ENCODE assay signal across 22 cellular contexts in the genomic region with DNA sequence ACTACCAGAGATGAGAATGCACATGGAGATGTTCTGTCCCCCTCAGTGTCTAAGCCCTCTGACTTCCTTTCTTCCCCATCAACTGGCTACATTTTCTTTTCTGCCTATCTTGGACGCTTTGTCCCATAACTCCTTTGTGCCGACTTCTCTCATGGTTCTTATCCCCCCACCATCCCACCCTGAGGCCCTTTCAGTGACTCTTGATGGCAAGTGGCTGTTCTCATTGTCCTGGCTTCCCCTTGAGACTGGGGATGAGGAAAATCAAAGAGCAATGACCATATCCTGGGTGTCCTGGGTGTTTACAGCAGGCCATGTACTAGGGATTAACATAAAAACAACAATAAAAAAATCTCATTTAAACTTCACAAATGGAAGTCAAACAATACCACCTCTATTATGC. TPM values are rescaled to one million over a fixed set of nuclear protein-coding genes. Genes with fewer than 3 reads are reported as not detected.
DNase-seq lines count a peak whose midpoint lies in the region; ATAC-seq, FAIRE-seq and TF ChIP-seq lines count a peak whose summit lies in the region.
"Had no signal": no experiment of that assay in that cellular context is flagged by ENCODE, and none has a peak within 500 bp of the region (broad histone marks: within the 10 kb centered on the region; RNA-seq: fewer than 3 reads in every experiment).

No MANE protein-coding gene starts in this region.

- no peak overlapping the region for H2AFZ ChIP-seq in astrocyte (ENCODE audit: low read depth, low read length)

- no peaks in the 10 kb centered on the region for H3K4me1 ChIP-seq in astrocyte (ENCODE audit: insufficient read depth, low read length)

- H3K4me3 Mint-ChIP-seq in natural killer cell (no peak overlapping the region), astrocyte (ENCODE audit: unreplicated experiment) (no peak overlapping the region), nephron progenitor cell (no peak overlapping the region)
- no peak overlapping the region for H3K4me3 Mint-ChIP-seq in natural killer cell treated with Interleukin-12 subunit alpha and Interleukin-12 subunit beta and Interleukin-15 and Interleukin-18, amount 100 ng/mL, for 72 hours
- H3K4me3 Mint-ChIP-seq: B cell; CD4-positive, alpha-beta T cell; CD8-positive, alpha-beta T cell had no signal

- 91 to 95% methylated on average over 2 of the region's 2 CpGs for WGBS in lower leg skin, 2 donors

- no peaks in the 10 kb centered on the region for H3K27me3 ChIP-seq in astrocyte (ENCODE audit: insufficient read depth, low read length)
- H3K27me3 ChIP-seq: BLaER1 treated with 17β-estradiol and CSF1 and Interleukin-3, amounts not matched to agents 10 nM and 100 nM had no signal

- H3K4me1 Mint-ChIP-seq in natural killer cell (peaks cover 15% of the 10 kb centered on the region in 2 donors), astrocyte (ENCODE audit: low read depth, unreplicated experiment) (peaks cover 13% of the 10 kb centered on the region), nephron progenitor cell (no peaks in the 10 kb centered on the region)
- H3K4me1 Mint-ChIP-seq in natural killer cell treated with Interleukin-12 subunit alpha and Interleukin-12 subunit beta and Interleukin-15 and Interleukin-18, amount 100 ng/mL, for 72 hours (ENCODE audit: low read depth in 2 of 2) = peaks cover 16 to 20% of the 10 kb centered on the region in 2 donors

- TF ChIP-seq CTCF in natural killer cell (IDR thresholded peaks at IDR 0.05) = no peak
- TF ChIP-seq CTCF in astrocyte (IDR thresholded peaks at IDR 0.05; ENCODE audit: insufficient read depth, low read depth, low read length) = no peak
- TF ChIP-seq CTCF in nephron progenitor cell (IDR thresholded peaks at IDR 0.05) = no peak
- TF ChIP-seq CTCF in lower leg skin (IDR thresholded peaks at IDR 0.05) = no peak

- no peaks in the 10 kb centered on the region for H3K9me3 ChIP-seq in astrocyte (ENCODE audit: insufficient read depth, low read depth, low read length)
- H3K9me3 ChIP-seq: A549; BLaER1 treated with 17β-estradiol and CSF1 and Interleukin-3, amounts not matched to agents 10 nM and 100 nM; Caco-2 had no signal

- peak overlapping the region; percentile 83 to 87 for H3K27ac Mint-ChIP-seq in natural killer cell
- no peak overlapping the region for H3K27ac Mint-ChIP-seq in natural killer cell treated with Interleukin-12 subunit alpha and Interleukin-12 subunit beta and Interleukin-15 and Interleukin-18, amount 100 ng/mL, for 72 hours
- peak overlapping the region; percentile 41 for H3K27ac Mint-ChIP-seq in astrocyte (ENCODE audit: unreplicated experiment)
- H3K27ac Mint-ChIP-seq in nephron progenitor cell = peak overlapping the region; percentile 49
- H3K27ac Mint-ChIP-seq: B cell; CD4-positive, alpha-beta T cell; CD8-positive, alpha-beta T cell had no signal

- intact Hi-C loops in natural killer cell (cut with micrococcal nuclease) (no loop called here), lower leg skin (cut with DNase I; ENCODE audit: low total_unique reads) (no loop called here)

- no peaks in the 10 kb centered on the region for H4K20me1 ChIP-seq in astrocyte (ENCODE audit: insufficient read depth, low read length)
- H4K20me1 ChIP-seq: BLaER1 treated with 17β-estradiol and CSF1 and Interleukin-3, amounts not matched to agents 10 nM and 100 nM had no signal

- H3K27me3 Mint-ChIP-seq in natural killer cell (ENCODE audit: low read depth in 2 of 2) (no peaks in the 10 kb centered on the region), astrocyte (ENCODE audit: low read depth, unreplicated experiment) (peaks cover 4% of the 10 kb centered on the region), nephron progenitor cell (ENCODE audit: low read depth, poor library complexity) (peaks cover 11% of the 10 kb centered on the region)
- H3K27me3 Mint-ChIP-seq in natural killer cell treated with Interleukin-12 subunit alpha and Interleukin-12 subunit beta and Interleukin-15 and Interleukin-18, amount 100 ng/mL, for 72 hours = no peaks in the 10 kb centered on the region
- H3K27me3 Mint-ChIP-seq: B cell; CD4-positive, alpha-beta T cell had no signal

- H3K79me2 ChIP-seq in astrocyte (ENCODE audit: insufficient read depth, low read length) = no peaks in the 10 kb centered on the region

- ATAC-seq in natural killer cell (no peak), GM19324 (IDR thresholded peaks at IDR 0.05; ENCODE audit: low FRiP score, unreplicated experiment) (no peak)
- no peak for ATAC-seq in natural killer cell treated with Interleukin-12 subunit alpha and Interleukin-12 subunit beta and Interleukin-15 and Interleukin-18, amount 100 ng/mL, for 72 hours
- ATAC-seq: A549; CD8-positive, alpha-beta T cell had no signal

- no peak overlapping the region for H3K4me2 ChIP-seq in astrocyte (ENCODE audit: low read length)
- H3K4me2 ChIP-seq: A549; BLaER1 treated with 17β-estradiol and CSF1 and Interleukin-3, amounts not matched to agents 10 nM and 100 nM had no signal

- no peak for TF ChIP-seq POLR2A in lower leg skin (IDR thresholded peaks at IDR 0.05)

- H3K9me3 Mint-ChIP-seq in natural killer cell (no peaks in the 10 kb centered on the region), astrocyte (ENCODE audit: unreplicated experiment) (no peaks in the 10 kb centered on the region), nephron progenitor cell (no peaks in the 10 kb centered on the region)
- no peaks in the 10 kb centered on the region for H3K9me3 Mint-ChIP-seq in natural killer cell treated with Interleukin-12 subunit alpha and Interleukin-12 subunit beta and Interleukin-15 and Interleukin-18, amount 100 ng/mL, for 72 hours
- H3K9me3 Mint-ChIP-seq: CD4-positive, alpha-beta T cell; CD8-positive, alpha-beta T cell had no signal

- H3K9ac ChIP-seq in astrocyte (ENCODE audit: low read length) = no peak overlapping the region
- H3K9ac ChIP-seq: BLaER1 treated with 17β-estradiol and CSF1 and Interleukin-3, amounts not matched to agents 10 nM and 100 nM had no signal

- no peak for FAIRE-seq in astrocyte (lab: Jason Lieb, UNC)
- FAIRE-seq: A549, D721Med, G401.6, GM12891, GM19239 had no signal

- no peaks in the 10 kb centered on the region for H3K36me3 ChIP-seq in astrocyte (ENCODE audit: insufficient read depth, low read length)
- H3K36me3 ChIP-seq: BLaER1 treated with 17β-estradiol and CSF1 and Interleukin-3, amounts not matched to agents 10 nM and 100 nM had no signal

- H3K36me3 Mint-ChIP-seq in natural killer cell (no peaks in the 10 kb centered on the region), astrocyte (ENCODE audit: low read depth, unreplicated experiment) (peaks cover 2% of the 10 kb centered on the region), nephron progenitor cell (ENCODE audit: low read depth) (peaks cover 5% of the 10 kb centered on the region)
- H3K36me3 Mint-ChIP-seq in natural killer cell treated with Interleukin-12 subunit alpha and Interleukin-12 subunit beta and Interleukin-15 and Interleukin-18, amount 100 ng/mL, for 72 hours = no peaks in the 10 kb centered on the region

- DNase-seq in natural killer cell = no peak
- DNase-seq in natural killer cell treated with Interleukin-12 subunit alpha and Interleukin-12 subunit beta and Interleukin-15 and Interleukin-18, amount 100 ng/mL, for 72 hours (ENCODE audit: low spot score) = no peak
- DNase-seq in astrocyte (ENCODE audit: low read depth) = no peak
- DNase-seq in nephron progenitor cell = no peak
- no peak for DNase-seq in lower leg skin (ENCODE audit: low spot score in 2 of 2)
- DNase-seq in NOMO-1 (lab: John Stamatoyannopoulos, UW; ENCODE audit: unreplicated experiment in 2 of 2) = no peak
- DNase-seq: AML-193; Caco-2; Calu3; CD4-positive, alpha-beta T cell; CD8-positive, alpha-beta T cell; DMS79 treated with DMSO at 0.1 percent for 48 hours; GF-D8 had no signal

- no peak overlapping the region for H3K27ac ChIP-seq in astrocyte (ENCODE audit: low read depth, low read length)
- H3K27ac ChIP-seq: 22Rv1; A549; BLaER1 treated with 17β-estradiol and CSF1 and Interleukin-3, amounts not matched to agents 10 nM and 100 nM had no signal

- no peak overlapping the region for H3K4me3 ChIP-seq in astrocyte (ENCODE audit: insufficient read depth, low read depth, low read length)
- H3K4me3 ChIP-seq in lower leg skin (ENCODE audit: low read depth, poor library complexity, severe bottlenecking) = no peak overlapping the region
- H3K4me3 ChIP-seq: A549; BLaER1 treated with 17β-estradiol and CSF1 and Interleukin-3, amounts not matched to agents 10 nM and 100 nM had no signal

RNA-seq across cellular contexts. Expression of a gene that starts 18.8 kb away (rescaled TPM):
- total RNA-seq in natural killer cell (10 to 100 TPM in 1 of 3 donors, 1 to 10 TPM in 2; 8.7 to 10.8 (median 9.2) TPM), astrocyte (27.7 and 29.6 TPM in 2 replicates), lower leg skin (10 to 100 TPM; 40.0 to 66.2 (median 60.8) TPM)
- 10 to 100 TPM; 37.9 to 61.7 TPM for total RNA-seq in natural killer cell treated with Interleukin-12 subunit alpha and Interleukin-12 subunit beta and Interleukin-15 and Interleukin-18, amount 100 ng/mL, for 72 hours

RNA-seq across cellular contexts. Expression of a gene that starts 44.9 kb away (rescaled TPM):
- total RNA-seq in natural killer cell (10 to 100 TPM; 28.2 to 32.4 (median 31.2) TPM), astrocyte (9.3 and 9.7 TPM in 2 replicates), lower leg skin (10 to 100 TPM in 3 of 4 donors, 1 to 10 TPM in 1; 5.1 to 14.5 (median 10.9) TPM)
- total RNA-seq in natural killer cell treated with Interleukin-12 subunit alpha and Interleukin-12 subunit beta and Interleukin-15 and Interleukin-18, amount 100 ng/mL, for 72 hours = 10 to 100 TPM in 1 of 2 donors, 1 to 10 TPM in 1; 8.9 to 11.6 TPM

Comparison
In these comparisons a context has a peak if more than half of its experiments do, and no peak if none do; other contexts are left out.
1. H3K27ac Mint-ChIP-seq: peak in natural killer cell (2 of 2), astrocyte (single experiment) and nephron progenitor cell (single experiment); none in natural killer cell treated with Interleukin-12 subunit alpha and Interleukin-12 subunit beta and Interleukin-15 and Interleukin-18, amount 100 ng/mL, for 72 hours (0 of 2).